Comparison of ENCODE assay signal across 7 cellular contexts in genomic region chr1:31954607-31955283, GRCh38. TPM values are rescaled to one million over a fixed set of nuclear protein-coding genes. Genes with fewer than 3 reads are reported as not detected.
DNase-seq lines count a peak whose midpoint lies in the region; ATAC-seq and TF ChIP-seq lines count a peak whose summit lies in the region.

No MANE protein-coding gene starts in this region.

- H3K36me3 ChIP-seq in HEK293 (ENCODE audit: control insufficient read depth in 2 of 2, insufficient read depth in 1 of 2, low read length in 2 of 2) (no peaks in the 10 kb centered on the region), SK-N-SH (replicated peaks in 1 of 2; ENCODE audit: control insufficient read depth in 1 of 2, insufficient read depth in 2 of 2, low read length in 1 of 2) (no peaks in the 10 kb centered on the region), mucosa of stomach (ENCODE audit: control insufficient read depth, insufficient read depth, low read length) (no peaks in the 10 kb centered on the region), vagina (no peaks in the 10 kb centered on the region)

- H3K9me2 ChIP-seq in SK-N-SH, result no peaks in the 10 kb centered on the region

- peak overlapping the region; percentile 95 for H2AFZ ChIP-seq in SK-N-SH (ENCODE audit: low read depth)

- no peak for TF ChIP-seq EP300 in SK-N-SH (IDR thresholded peaks at IDR 0.05; ENCODE audit: borderline replicate concordance in 1 of 2, low read depth in 1 of 2, low read length in 1 of 2)

- no peaks in the 10 kb centered on the region for H3K9me3 ChIP-seq in HEK293 (ENCODE audit: control insufficient read depth, insufficient read depth, low read depth, low read length)
- no peaks in the 10 kb centered on the region for H3K9me3 ChIP-seq in SK-N-SH
- H3K9me3 ChIP-seq in mucosa of stomach (ENCODE audit: control insufficient read depth, low read length), result no peaks in the 10 kb centered on the region
- no peaks in the 10 kb centered on the region for H3K9me3 ChIP-seq in vagina

- H3K4me2 ChIP-seq in SK-N-SH, result peak overlapping the region; percentile 13; the same call in 1 of the 2 replicates

- intact Hi-C loops in vagina (cut with DNase I), result no loop called here

- TF ChIP-seq CTCF in HEK293 (tag by site-specific recombination; IDR thresholded peaks at IDR 0.05) (no peak), SK-N-SH (IDR thresholded peaks at IDR 0.05) (no peak), epithelial cell of esophagus (IDR thresholded peaks at IDR 0.05; ENCODE audit: insufficient read depth, low read depth, low read length, missing control alignments) (no peak), vagina (IDR thresholded peaks at IDR 0.05) (no peak)

- peaks cover 13% of the 10 kb centered on the region for H3F3A ChIP-seq in SK-N-SH (replicated peaks; ENCODE audit: insufficient read depth)

- ATAC-seq in GM19023 (IDR thresholded peaks at IDR 0.05; ENCODE audit: unreplicated experiment), result no peak

- H4K20me1 ChIP-seq in SK-N-SH (ENCODE audit: insufficient read depth), result no peaks in the 10 kb centered on the region

- H3K9ac ChIP-seq in SK-N-SH, result peak overlapping the region; percentile 52
- peak overlapping the region; percentile 69 for H3K9ac ChIP-seq in mucosa of stomach (ENCODE audit: low read length)

- no peaks in the 10 kb centered on the region for H3K79me2 ChIP-seq in SK-N-SH (ENCODE audit: insufficient read depth)

- TF ChIP-seq RAD21 in SK-N-SH (IDR thresholded peaks at IDR 0.05; ENCODE audit: low read length), result no peak

- no peaks in the 10 kb centered on the region for H3K27me3 ChIP-seq in SK-N-SH (ENCODE audit: insufficient read depth)
- no peaks in the 10 kb centered on the region for H3K27me3 ChIP-seq in mucosa of stomach (ENCODE audit: control insufficient read depth, insufficient read depth, low read length)
- H3K27me3 ChIP-seq in vagina, result no peaks in the 10 kb centered on the region

- CTCF ChIA-PET in HEK293 (lab: Yijun Ruan, JAX) (interaction anchor here (0.6 to 7.4 kb wide), 7 partner anchors 9 to 243 kb away, joined by 3 to 74 read pairs (median 5); partner anchors contain the start of genes PTP4A2 and SPOCD1), SK-N-SH (lab: Yijun Ruan, JAX) (interaction anchor here (0.8 to 5.8 kb wide), 7 partner anchors 9 to 304 kb away, joined by 3 to 61 read pairs (median 4); partner anchors contain the start of gene PTP4A2)

- DNase-seq in SK-N-SH (no peak), epithelial cell of esophagus (ENCODE audit: low read depth) (peak; percentile 92), vagina (ENCODE audit: extremely low spot score in 2 of 2) (peak in 1 of 2 donors; percentile 96), NCI-H2029 (lab: John Stamatoyannopoulos, UW) (no peak)

- peak overlapping the region; percentile 26; the same call in 1 of the 2 replicates for H3K27ac ChIP-seq in HEK293 (ENCODE audit: extremely low read depth, low read depth, low read length)
- H3K27ac ChIP-seq in SK-N-SH (ENCODE audit: low read depth in 2 of 2, low read length in 1 of 2), result peak overlapping the region in 1 of 2 experiments; percentile 94; a peak in 2 of 4 replicates
- peak overlapping the region; percentile 99 for H3K27ac ChIP-seq in vagina

- 75% methylated on average over 3 of the region's 6 CpGs for WGBS in SK-N-SH (ENCODE audit: low lambda C conversion rate)

- POLR2A ChIA-PET in HEK293 (lab: Yijun Ruan, JAX) (interaction anchor here (0.6 to 2.2 kb wide), 5 partner anchors 9 to 59 kb away, joined by 3 to 17 read pairs (median 3); partner anchors contain the start of gene KHDRBS1), SK-N-SH (lab: Yijun Ruan, JAX) (no interaction called here)

- no peak for TF ChIP-seq POLR2A in vagina (IDR thresholded peaks at IDR 0.05)

- peaks cover 7% of the 10 kb centered on the region; the same call in 1 of the 2 replicates for H3K4me1 ChIP-seq in HEK293 (ENCODE audit: control insufficient read depth, insufficient read depth, low read length)
- H3K4me1 ChIP-seq in SK-N-SH (ENCODE audit: control insufficient read depth in 1 of 2, insufficient read depth in 2 of 2, low read depth in 1 of 2, low read length in 1 of 2), result peaks cover 5 to 17% of the 10 kb centered on the region in 2 experiments; a peak in 3 of 4 replicates
- peaks cover 33% of the 10 kb centered on the region for H3K4me1 ChIP-seq in mucosa of stomach (ENCODE audit: control insufficient read depth, insufficient read depth, low read length)
- H3K4me1 ChIP-seq in vagina, result peaks cover 34% of the 10 kb centered on the region

- H3K4me3 ChIP-seq in HEK293 (ENCODE audit: low read depth, low read length) (no peak overlapping the region), SK-N-SH (ENCODE audit: low read depth in 2 of 2, low read length in 1 of 2) (no peak overlapping the region), epithelial cell of esophagus (ENCODE audit: low read length) (no peak overlapping the region), mucosa of stomach (ENCODE audit: low read length) (no peak overlapping the region), vagina (no peak overlapping the region)

TF ChIP-seq in HEK293, 187 proteins besides CTCF, POLR2A, EP300 and RAD21 (continues in another document):
- TF ChIP-seq ZFHX2 (tag by site-specific recombination; conservative IDR thresholded peaks at IDR 0.05), result peak; percentile 41; the same call in 1 of the 2 replicates
- TF ChIP-seq FEZF1 (tag by site-specific recombination; IDR thresholded peaks at IDR 0.05), result 0 out of 2 replicates have a peak, but pooled peaks have one; percentile 9
- 0 out of 2 replicates have a peak, but pooled peaks have one; percentile 11 for TF ChIP-seq PRDM1 (tag by site-specific recombination; IDR thresholded peaks at IDR 0.05)

TF ChIP-seq in SK-N-SH, 30 proteins besides CTCF, POLR2A, EP300 and RAD21:
- TF ChIP-seq JUND (IDR thresholded peaks at IDR 0.05) (no peak), TCF12 (IDR thresholded peaks at IDR 0.05) (no peak), TEAD4 (IDR thresholded peaks at IDR 0.05; ENCODE audit: borderline replicate concordance, insufficient read depth) (no peak), ELF1 (IDR thresholded peaks at IDR 0.05) (no peak), TAF1 (IDR thresholded peaks at IDR 0.05; ENCODE audit: borderline replicate concordance, low read depth, low read length) (no peak), GATA2 (CRISPR knock-in tag; IDR thresholded peaks at IDR 0.05) (no peak)
- TF ChIP-seq, protein P1, sequence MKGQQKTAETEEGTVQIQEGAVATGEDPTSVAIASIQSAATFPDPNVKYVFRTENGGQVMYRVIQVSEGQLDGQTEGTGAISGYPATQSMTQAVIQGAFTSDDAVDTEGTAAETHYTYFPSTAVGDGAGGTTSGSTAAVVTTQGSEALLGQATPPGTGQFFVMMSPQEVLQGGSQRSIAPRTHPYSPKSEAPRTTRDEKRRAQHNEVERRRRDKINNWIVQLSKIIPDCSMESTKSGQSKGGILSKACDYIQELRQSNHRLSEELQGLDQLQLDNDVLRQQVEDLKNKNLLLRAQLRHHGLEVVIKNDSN (IDR thresholded peaks at IDR 0.05; ENCODE audit: borderline replicate concordance, low read depth), result peak; percentile 38; the same call in 1 of the 2 replicates
- TF ChIP-seq, protein P2, sequence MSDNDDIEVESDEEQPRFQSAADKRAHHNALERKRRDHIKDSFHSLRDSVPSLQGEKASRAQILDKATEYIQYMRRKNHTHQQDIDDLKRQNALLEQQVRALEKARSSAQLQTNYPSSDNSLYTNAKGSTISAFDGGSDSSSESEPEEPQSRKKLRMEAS (IDR thresholded peaks at IDR 0.05; ENCODE audit: low read depth), result peak; percentile 88

RNA-seq across cellular contexts. Expression of gene PTP4A2, which starts 16.6 kb away (rescaled TPM):
- 41.7 and 46.7 TPM in 2 replicates for polyA plus RNA-seq in SK-N-SH (2012; rRNA removed)
- polyA plus RNA-seq in SK-N-SH (2012; cell fraction: cytosol; rRNA removed), result 65.9 and 99.4 TPM in 2 replicates
- polyA plus RNA-seq in SK-N-SH (2012; cell fraction: nucleus; rRNA removed), result 14.6 and 20.7 TPM in 2 replicates
- 112 TPM for total RNA-seq in vagina

RNA-seq across cellular contexts. Expression of gene KHDRBS1, which starts 58.9 kb away (rescaled TPM):
- polyA plus RNA-seq in SK-N-SH (2012; rRNA removed), result 37.7 and 52.8 TPM in 2 replicates
- 64.8 and 67.8 TPM in 2 replicates for polyA plus RNA-seq in SK-N-SH (2012; cell fraction: cytosol; rRNA removed)
- polyA plus RNA-seq in SK-N-SH (2012; cell fraction: nucleus; rRNA removed), result 52.7 and 57.2 TPM in 2 replicates
- total RNA-seq in vagina, result 104 TPM
